ENCODE assay signal across 1 cellular context in the genomic region with DNA sequence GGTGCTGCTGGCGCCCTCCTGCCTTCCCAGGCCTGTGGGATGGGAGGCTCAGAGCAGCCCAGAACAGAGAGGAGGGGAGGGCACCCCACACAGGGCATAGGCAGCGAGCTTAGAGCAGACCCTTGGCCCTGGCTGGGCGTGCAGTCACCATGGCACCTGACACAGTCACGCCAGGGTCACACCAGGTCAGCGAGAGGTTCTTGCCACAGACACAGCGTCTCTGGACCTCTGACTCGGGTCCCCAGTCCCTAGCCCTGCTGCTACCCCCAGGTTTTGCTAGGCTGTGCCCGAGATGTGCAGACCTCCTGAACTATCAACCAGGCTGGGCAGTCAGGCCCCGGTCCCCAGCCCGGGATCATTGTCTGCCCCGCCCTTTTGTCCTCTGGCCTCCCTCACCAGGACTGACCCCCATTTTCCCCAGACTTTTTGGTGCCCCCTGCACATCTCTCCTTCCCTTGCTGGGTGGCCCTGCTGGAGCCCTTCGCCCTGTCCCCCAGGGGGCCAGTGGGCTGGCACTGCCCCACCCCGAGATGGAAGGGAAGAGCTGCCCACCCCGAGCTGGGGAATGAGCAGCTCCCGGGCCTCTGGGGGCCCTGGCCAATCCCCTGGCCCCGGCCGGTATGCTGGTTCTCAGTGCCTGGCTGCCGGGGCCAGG.
TF ChIP-seq lines count a peak whose summit lies in the region.

No MANE protein-coding gene starts in this region.

TF ChIP-seq in IMR-90, 13 proteins besides CTCF, POLR2A, EP300 and RAD21:
- TF ChIP-seq, protein P1, sequence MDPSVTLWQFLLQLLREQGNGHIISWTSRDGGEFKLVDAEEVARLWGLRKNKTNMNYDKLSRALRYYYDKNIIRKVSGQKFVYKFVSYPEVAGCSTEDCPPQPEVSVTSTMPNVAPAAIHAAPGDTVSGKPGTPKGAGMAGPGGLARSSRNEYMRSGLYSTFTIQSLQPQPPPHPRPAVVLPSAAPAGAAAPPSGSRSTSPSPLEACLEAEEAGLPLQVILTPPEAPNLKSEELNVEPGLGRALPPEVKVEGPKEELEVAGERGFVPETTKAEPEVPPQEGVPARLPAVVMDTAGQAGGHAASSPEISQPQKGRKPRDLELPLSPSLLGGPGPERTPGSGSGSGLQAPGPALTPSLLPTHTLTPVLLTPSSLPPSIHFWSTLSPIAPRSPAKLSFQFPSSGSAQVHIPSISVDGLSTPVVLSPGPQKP (IDR thresholded peaks at IDR 0.05; ENCODE audit: borderline replicate concordance, low read depth, low read length), result no peak
- no peak for TF ChIP-seq MAFK (IDR thresholded peaks at IDR 0.05; ENCODE audit: low read depth, low read length)
- TF ChIP-seq RCOR1 (IDR thresholded peaks at IDR 0.05; ENCODE audit: insufficient replicate concordance, low read length), result no peak
- TF ChIP-seq RFX5 (IDR thresholded peaks at IDR 0.05; ENCODE audit: low read depth, low read length), result no peak
- no peak for TF ChIP-seq BHLHE40 (IDR thresholded peaks at IDR 0.05; ENCODE audit: low read depth, low read length)
- no peak for TF ChIP-seq NFE2L2 (IDR thresholded peaks at IDR 0.05; ENCODE audit: low read depth, low read length)
- TF ChIP-seq SMC3 (IDR thresholded peaks at IDR 0.05; ENCODE audit: low read depth, low read length), result no peak
- no peak for TF ChIP-seq MXI1 (IDR thresholded peaks at IDR 0.05; ENCODE audit: borderline replicate concordance, low read depth, low read length)
- TF ChIP-seq FOS (IDR thresholded peaks at IDR 0.05; ENCODE audit: low read depth, low read length), result no peak
- TF ChIP-seq CEBPB (IDR thresholded peaks at IDR 0.05; ENCODE audit: low read depth, low read length), result no peak
- no peak for TF ChIP-seq CHD1 (IDR thresholded peaks at IDR 0.05; ENCODE audit: low read depth, low read length)
- TF ChIP-seq, protein P2, sequence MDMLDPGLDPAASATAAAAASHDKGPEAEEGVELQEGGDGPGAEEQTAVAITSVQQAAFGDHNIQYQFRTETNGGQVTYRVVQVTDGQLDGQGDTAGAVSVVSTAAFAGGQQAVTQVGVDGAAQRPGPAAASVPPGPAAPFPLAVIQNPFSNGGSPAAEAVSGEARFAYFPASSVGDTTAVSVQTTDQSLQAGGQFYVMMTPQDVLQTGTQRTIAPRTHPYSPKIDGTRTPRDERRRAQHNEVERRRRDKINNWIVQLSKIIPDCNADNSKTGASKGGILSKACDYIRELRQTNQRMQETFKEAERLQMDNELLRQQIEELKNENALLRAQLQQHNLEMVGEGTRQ (IDR thresholded peaks at IDR 0.05; ENCODE audit: low read depth, low read length), result no peak
- TF ChIP-seq MAZ (IDR thresholded peaks at IDR 0.05; ENCODE audit: borderline replicate concordance, low read depth, low read length), result no peak
